ENCODE assay signal across 17 cellular contexts in the genomic region with DNA sequence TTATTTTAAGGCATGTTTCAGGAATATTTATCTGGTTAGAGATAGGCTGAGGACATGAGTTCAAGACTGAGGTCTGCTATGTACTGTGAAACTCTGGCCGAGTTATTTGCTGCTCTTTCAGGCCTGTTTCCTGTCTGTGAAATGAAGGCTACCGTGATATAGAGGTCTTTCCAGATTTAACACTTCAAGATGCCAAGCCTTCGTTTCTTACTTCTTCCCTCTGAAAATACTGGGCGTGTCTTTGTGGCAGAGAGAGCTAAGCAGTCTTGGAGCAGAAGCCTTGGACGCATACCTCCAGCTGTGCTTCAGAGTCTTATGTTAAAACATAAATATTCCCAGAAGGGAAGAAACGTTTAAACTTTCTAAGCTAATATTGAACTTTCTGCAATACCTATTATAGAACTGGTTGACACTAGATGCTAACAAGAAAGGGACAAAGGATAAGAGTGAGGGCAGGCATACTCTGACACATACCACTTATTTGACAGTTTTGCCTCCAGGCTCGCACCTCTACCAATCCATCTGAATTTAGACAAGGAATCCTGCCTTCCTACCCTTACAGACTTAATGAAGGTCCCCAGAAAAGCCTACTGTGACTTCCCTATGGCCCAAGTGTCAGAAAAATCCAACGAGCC. TPM values are rescaled to one million over a fixed set of nuclear protein-coding genes. Genes with fewer than 3 reads are reported as not detected.
DNase-seq lines count a peak whose midpoint lies in the region; ATAC-seq and TF ChIP-seq lines count a peak whose summit lies in the region.
"Had no signal": no experiment of that assay in that cellular context is flagged by ENCODE, and none has a peak within 500 bp of the region (broad histone marks: within the 10 kb centered on the region; RNA-seq: fewer than 3 reads in every experiment).

No MANE protein-coding gene starts in this region.

- H2AFZ ChIP-seq in Karpas-422 (ENCODE audit: low read length), result peak overlapping the region; percentile 59

- H3K27me3 Mint-ChIP-seq in activated T-cell treated with anti-CD3 and anti-CD28 coated beads, Interleukin-2, amount 50 U/mL, for 72 hours (ENCODE audit: low read depth), result no peaks in the 10 kb centered on the region
- H3K27me3 Mint-ChIP-seq in activated T-cell treated with anti-CD3 and anti-CD28 coated beads, Interleukin-2, amount 50 U/mL, for 4 hours (ENCODE audit: low read depth), result no peaks in the 10 kb centered on the region
- peaks cover 5% of the 10 kb centered on the region for H3K27me3 Mint-ChIP-seq in endothelial cell (ENCODE audit: unreplicated experiment)
- H3K27me3 Mint-ChIP-seq: activated naive CD8-positive, alpha-beta T cell treated with anti-CD3 and anti-CD28 coated beads, Interleukin-2, amount 10 ng/mL, durations not matched to agents 7 days and 5 days; brain had no signal

- peaks cover 2 to 8% of the 10 kb centered on the region in 2 donors for H3K36me3 Mint-ChIP-seq in activated T-cell treated with anti-CD3 and anti-CD28 coated beads, Interleukin-2, amount 50 U/mL, for 72 hours (ENCODE audit: insufficient read depth in 2 of 2)
- no peaks in the 10 kb centered on the region for H3K36me3 Mint-ChIP-seq in activated T-cell treated with anti-CD3 and anti-CD28 coated beads, Interleukin-2, amount 50 U/mL, for 4 hours (ENCODE audit: insufficient read depth)
- H3K36me3 Mint-ChIP-seq in endothelial cell (ENCODE audit: low read depth, unreplicated experiment), result peaks cover 21% of the 10 kb centered on the region

- intact Hi-C loops in gastrocnemius medialis (cut with DNase I; ENCODE audit: low total_unique reads), result no loop called here

- H3K4me2 ChIP-seq in Karpas-422 (ENCODE audit: low read depth, low read length, poor library complexity, severe bottlenecking), result peak overlapping the region; percentile 58

- H3K4me3 ChIP-seq in Karpas-422 (ENCODE audit: low read length), result no peak overlapping the region
- no peak overlapping the region for H3K4me3 ChIP-seq in gastrocnemius medialis
- H3K4me3 ChIP-seq: tibial artery had no signal

- TF ChIP-seq POLR2A in gastrocnemius medialis (IDR thresholded peaks at IDR 0.05) (no peak), GM18505 (IDR thresholded peaks at IDR 0.05; ENCODE audit: borderline replicate concordance, extremely low read depth, insufficient read depth, insufficient read length) (no peak)

- no peak for DNase-seq in activated T-cell treated with anti-CD3 and anti-CD28 coated beads, Interleukin-2, amount 50 U/mL, for 72 hours
- no peak for DNase-seq in activated T-cell treated with anti-CD3 and anti-CD28 coated beads, Interleukin-2, amount 50 U/mL, for 4 hours
- peak; percentile 61 for DNase-seq in Karpas-422
- no peak for DNase-seq in endothelial cell (ENCODE audit: low spot score)
- DNase-seq in gastrocnemius medialis, result no peak
- no peak for DNase-seq in NCI-H146 treated with DMSO at 0.1 percent for 48 hours (lab: John Stamatoyannopoulos, UW; ENCODE audit: unreplicated experiment)
- DNase-seq: activated CD4-positive, alpha-beta T cell treated with anti-CD3 and anti-CD28 coated beads for 1 hour; activated naive CD8-positive, alpha-beta T cell treated with anti-CD3 and anti-CD28 coated beads, Interleukin-2, amount 10 ng/mL, durations not matched to agents 7 days and 5 days; DMS153; erythroblast; NCI-H146; posterior cingulate gyrus; tibial artery had no signal

- H3K27ac Mint-ChIP-seq in activated T-cell treated with anti-CD3 and anti-CD28 coated beads, Interleukin-2, amount 50 U/mL, for 72 hours, result peak overlapping the region; percentile 3
- H3K27ac Mint-ChIP-seq in endothelial cell (ENCODE audit: unreplicated experiment), result peak overlapping the region; percentile 95
- H3K27ac Mint-ChIP-seq: brain had no signal

- H4K20me1 ChIP-seq in Karpas-422 (ENCODE audit: insufficient read depth, low read depth, low read length), result no peaks in the 10 kb centered on the region

- H3K9me3 Mint-ChIP-seq in activated T-cell treated with anti-CD3 and anti-CD28 coated beads, Interleukin-2, amount 50 U/mL, for 72 hours, result no peaks in the 10 kb centered on the region
- no peaks in the 10 kb centered on the region for H3K9me3 Mint-ChIP-seq in activated T-cell treated with anti-CD3 and anti-CD28 coated beads, Interleukin-2, amount 50 U/mL, for 4 hours
- H3K9me3 Mint-ChIP-seq in endothelial cell (ENCODE audit: unreplicated experiment), result no peaks in the 10 kb centered on the region
- H3K9me3 Mint-ChIP-seq: activated naive CD8-positive, alpha-beta T cell treated with anti-CD3 and anti-CD28 coated beads, Interleukin-2, amount 10 ng/mL, durations not matched to agents 7 days and 5 days; brain had no signal

- H3K79me2 ChIP-seq in Karpas-422 (ENCODE audit: low read length), result no peaks in the 10 kb centered on the region

- no peak for ATAC-seq in activated T-cell treated with anti-CD3 and anti-CD28 coated beads, Interleukin-2, amount 50 U/mL, for 72 hours (replicated peaks in 1 of 2)
- no peak for ATAC-seq in activated T-cell treated with anti-CD3 and anti-CD28 coated beads, Interleukin-2, amount 50 U/mL, for 4 hours
- ATAC-seq in gastrocnemius medialis, result no peak
- no peak for ATAC-seq in GM18505 (IDR thresholded peaks at IDR 0.05; ENCODE audit: unreplicated experiment)
- ATAC-seq in HG02852 (IDR thresholded peaks at IDR 0.05; ENCODE audit: unreplicated experiment), result no peak
- ATAC-seq: Panc1 had no signal

- TF ChIP-seq CTCF in endothelial cell (IDR thresholded peaks at IDR 0.05; ENCODE audit: unreplicated experiment), result no peak
- no peak for TF ChIP-seq CTCF in gastrocnemius medialis (IDR thresholded peaks at IDR 0.05 in 4 of 5, conservative IDR thresholded peaks at IDR 0.05 in 1 of 5)

- H3K4me1 ChIP-seq in Karpas-422 (ENCODE audit: low read length) (peaks cover 55% of the 10 kb centered on the region), gastrocnemius medialis (peaks cover 56 to 65% of the 10 kb centered on the region in 2 donors)

- H3K27ac ChIP-seq in Karpas-422 (ENCODE audit: low read length) (peak overlapping the region; percentile 75), gastrocnemius medialis (peak overlapping the region; percentile 75 to 100 (median 95))
- H3K27ac ChIP-seq: tibial artery had no signal

- H3K4me3 Mint-ChIP-seq in activated T-cell treated with anti-CD3 and anti-CD28 coated beads, Interleukin-2, amount 50 U/mL, for 72 hours, result no peak overlapping the region
- H3K4me3 Mint-ChIP-seq in activated T-cell treated with anti-CD3 and anti-CD28 coated beads, Interleukin-2, amount 50 U/mL, for 4 hours, result no peak overlapping the region
- no peak overlapping the region for H3K4me3 Mint-ChIP-seq in endothelial cell (ENCODE audit: unreplicated experiment)
- H3K4me3 Mint-ChIP-seq: activated naive CD8-positive, alpha-beta T cell treated with anti-CD3 and anti-CD28 coated beads, Interleukin-2, amount 10 ng/mL, durations not matched to agents 7 days and 5 days; brain had no signal

- H3K9ac ChIP-seq in Karpas-422 (ENCODE audit: low read length), result 0 out of 2 replicates have a peak overlapping the region, but pooled peaks have one; percentile 9

- H3K9me3 ChIP-seq in Karpas-422 (ENCODE audit: low read length), result no peaks in the 10 kb centered on the region
- H3K9me3 ChIP-seq in gastrocnemius medialis, result no peaks in the 10 kb centered on the region
- H3K9me3 ChIP-seq: tibial artery had no signal

- no peaks in the 10 kb centered on the region for H3K36me3 ChIP-seq in Karpas-422 (ENCODE audit: insufficient read depth, low read length)
- H3K36me3 ChIP-seq in gastrocnemius medialis, result peaks cover 0 to 25% of the 10 kb centered on the region in 2 donors

- in situ Hi-C loops in gastrocnemius medialis (cut with MboI; ENCODE audit: low sequenced_read_pairs in 4 of 4), result loop anchor here in 2 of 4 donors (10.0 kb wide), 2 partner anchors 65 to 175 kb away; no protein-coding TSS in a partner anchor

- H3K9me2 ChIP-seq in Karpas-422 (replicated peaks; ENCODE audit: insufficient read depth, low read length), result no peaks in the 10 kb centered on the region

- H3K27me3 ChIP-seq in Karpas-422 (ENCODE audit: low read length), result no peaks in the 10 kb centered on the region
- H3K27me3 ChIP-seq in gastrocnemius medialis, result no peaks in the 10 kb centered on the region
- H3K27me3 ChIP-seq: tibial artery had no signal

- H3K4me1 Mint-ChIP-seq in activated T-cell treated with anti-CD3 and anti-CD28 coated beads, Interleukin-2, amount 50 U/mL, for 72 hours (ENCODE audit: low read depth), result peaks cover 48% of the 10 kb centered on the region
- peaks cover 53% of the 10 kb centered on the region for H3K4me1 Mint-ChIP-seq in activated T-cell treated with anti-CD3 and anti-CD28 coated beads, Interleukin-2, amount 50 U/mL, for 4 hours (ENCODE audit: low read depth)
- H3K4me1 Mint-ChIP-seq in endothelial cell (ENCODE audit: unreplicated experiment), result peaks cover 69% of the 10 kb centered on the region

RNA-seq across cellular contexts. Expression of a gene that starts 17.5 kb away (rescaled TPM):
- 10 to 100 TPM; 61.0 to 85.8 TPM for total RNA-seq in activated T-cell treated with anti-CD3 and anti-CD28 coated beads, Interleukin-2, amount 50 U/mL, for 72 hours
- total RNA-seq in activated T-cell treated with anti-CD3 and anti-CD28 coated beads, Interleukin-2, amount 50 U/mL, for 4 hours, result 1 to 10 TPM; 2.9 to 6.4 (median 3.9) TPM
- 28.7 and 33.0 TPM in 2 replicates for total RNA-seq in Karpas-422 (2014; rRNA removed; shearing (Covaris generic); ENCODE audit: low replicate concordance)
- total RNA-seq in endothelial cell (ENCODE audit: unreplicated experiment) (98.0 TPM), gastrocnemius medialis (100 to 1,000 TPM in 2 of 4 donors, 10 to 100 TPM in 2; 79.1 to 182 (median 92.0) TPM)
